9 cellular contexts compared by ENCODE assay signal in the genomic region with DNA sequence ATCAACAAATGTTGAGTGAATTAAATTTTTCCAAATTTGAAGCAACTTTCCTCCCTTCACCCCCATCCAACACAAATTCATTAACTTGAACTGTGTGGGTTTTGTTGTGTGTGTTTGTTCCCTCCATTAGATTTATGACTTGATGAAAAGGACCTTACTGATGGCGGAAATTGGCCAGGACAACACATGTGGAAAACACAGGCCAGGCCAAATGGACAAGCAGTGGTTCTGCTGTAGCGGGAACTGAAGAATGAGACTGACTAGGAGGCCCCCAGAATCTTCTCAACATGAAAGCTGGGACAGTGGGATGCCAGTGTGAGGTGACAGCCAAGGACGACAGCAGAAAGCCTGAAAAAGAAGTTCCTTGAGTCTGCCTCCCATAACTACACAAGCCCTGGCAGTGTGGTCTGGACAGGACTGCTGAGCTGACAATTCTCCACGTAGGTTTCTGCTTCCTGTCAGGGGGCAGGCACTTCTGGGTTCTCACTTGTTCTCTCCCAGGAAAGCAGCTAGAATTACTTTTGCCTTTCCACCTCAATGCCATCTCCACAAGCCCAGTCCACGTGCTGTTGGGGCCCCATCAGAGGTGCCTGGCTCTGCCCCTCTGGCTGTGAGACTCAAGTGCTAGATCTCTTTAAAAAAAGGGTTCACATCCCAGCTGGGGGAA.
A peak's percentile ranks its signal among the peaks of the same experiment; 100 is the strongest.
DNase-seq lines count a peak whose midpoint lies in the region; ATAC-seq and TF ChIP-seq lines count a peak whose summit lies in the region.
"Had no signal": no experiment of that assay in that cellular context is flagged by ENCODE, and none has a peak within 500 bp of the region (broad histone marks: within the 10 kb centered on the region; RNA-seq: fewer than 3 reads in every experiment).

No MANE protein-coding gene starts in this region.

- peaks cover 0 to 94% (median 86%) of the 10 kb centered on the region in 11 experiments; a peak in 20 of 22 replicates for H4K20me1 ChIP-seq in BLaER1 treated with 17β-estradiol and CSF1 and Interleukin-3, amounts not matched to agents 10 nM and 100 nM
- H4K20me1 ChIP-seq in MM.1S (ENCODE audit: insufficient read depth, low read length) (no peaks in the 10 kb centered on the region), osteoblast (ENCODE audit: insufficient read depth, low read length) (peaks cover 22% of the 10 kb centered on the region)

- H3K4me2 ChIP-seq in BLaER1 treated with 17β-estradiol and CSF1 and Interleukin-3, amounts not matched to agents 10 nM and 100 nM: peak overlapping the region in 9 of 11 experiments; percentile 4 to 82 (median 51); a peak in 15 of 22 replicates
- H3K4me2 ChIP-seq in MM.1S (ENCODE audit: low read depth, low read length) (peak overlapping the region; percentile 39), osteoblast (ENCODE audit: insufficient read depth, low read length) (peak overlapping the region; percentile 3)

- peak overlapping the region in 2 of 11 experiments; percentile 14 to 54; a peak in 1 of 22 replicates for H3K9ac ChIP-seq in BLaER1 treated with 17β-estradiol and CSF1 and Interleukin-3, amounts not matched to agents 10 nM and 100 nM
- H3K9ac ChIP-seq in MM.1S (ENCODE audit: low read length): no peak overlapping the region

- peaks cover 15 to 100% (median 47%) of the 10 kb centered on the region in 10 experiments for H3K4me1 ChIP-seq in BLaER1 treated with 17β-estradiol and CSF1 and Interleukin-3, amounts not matched to agents 10 nM and 100 nM
- H3K4me1 ChIP-seq in MM.1S (ENCODE audit: low read length): peaks cover 40% of the 10 kb centered on the region
- peaks cover 74% of the 10 kb centered on the region for H3K4me1 ChIP-seq in osteoblast (ENCODE audit: insufficient read depth, low read length)

- H3K4me3 ChIP-seq in BLaER1 treated with 17β-estradiol and CSF1 and Interleukin-3, amounts not matched to agents 10 nM and 100 nM: peak overlapping the region in 1 of 10 experiments; percentile 5; a peak in 1 of 20 replicates
- H3K4me3 ChIP-seq in MM.1S (ENCODE audit: low read length) (no peak overlapping the region), brain microvascular endothelial cell (ENCODE audit: low read depth, low read length) (no peak overlapping the region), osteoblast (ENCODE audit: insufficient read depth, low read length) (no peak overlapping the region)

- peak; percentile 71 for DNase-seq in MM.1S
- no peak for DNase-seq in brain microvascular endothelial cell
- no peak for DNase-seq in osteoblast (ENCODE audit: insufficient read length, low spot score, missing footprints)
- no peak for DNase-seq in SIG-M5 treated with dmso at 0.1 percent for 504 hours (lab: John Stamatoyannopoulos, UW; ENCODE audit: unreplicated experiment)
- no peak for DNase-seq in NCI-H187 (lab: John Stamatoyannopoulos, UW)
- no peak for DNase-seq in nucleus accumbens (lab: John Stamatoyannopoulos, UW)
- DNase-seq: DMS79 had no signal

- peaks cover 0 to 6% (median 0%) of the 10 kb centered on the region in 11 experiments; a peak in 1 of 22 replicates for H3K9me3 ChIP-seq in BLaER1 treated with 17β-estradiol and CSF1 and Interleukin-3, amounts not matched to agents 10 nM and 100 nM (replicated peaks in 1 of 11)
- no peaks in the 10 kb centered on the region for H3K9me3 ChIP-seq in MM.1S (replicated peaks; ENCODE audit: insufficient read depth, low read length)
- no peaks in the 10 kb centered on the region for H3K9me3 ChIP-seq in osteoblast (ENCODE audit: low read depth, low read length)

- in situ Hi-C loops in brain microvascular endothelial cell (cut with HindIII; ENCODE audit: low pct_ligation_motif_present, low sequenced_read_pairs): no loop called here

- H3K79me2 ChIP-seq in MM.1S (ENCODE audit: low read length) (peaks cover 66% of the 10 kb centered on the region), osteoblast (ENCODE audit: insufficient read depth, low read length) (peaks cover 86% of the 10 kb centered on the region)

- no peaks in the 10 kb centered on the region for H3K27me3 ChIP-seq in BLaER1 treated with 17β-estradiol and CSF1 and Interleukin-3, amounts not matched to agents 10 nM and 100 nM
- H3K27me3 ChIP-seq in MM.1S (replicated peaks; ENCODE audit: insufficient read depth, low read length) (no peaks in the 10 kb centered on the region), brain microvascular endothelial cell (replicated peaks) (no peaks in the 10 kb centered on the region), osteoblast (ENCODE audit: insufficient read depth, low read length) (no peaks in the 10 kb centered on the region)

- H3K27ac ChIP-seq in BLaER1 treated with 17β-estradiol and CSF1 and Interleukin-3, amounts not matched to agents 10 nM and 100 nM: peak overlapping the region in 6 of 11 experiments; percentile 4 to 69 (median 42); a peak in 10 of 22 replicates
- H3K27ac ChIP-seq in MM.1S (ENCODE audit: low read length): peak overlapping the region; percentile 33; the same call in 1 of the 2 replicates
- peak overlapping the region; percentile 9 for H3K27ac ChIP-seq in brain microvascular endothelial cell
- H3K27ac ChIP-seq in osteoblast (ENCODE audit: low read depth, low read length): peak overlapping the region; percentile 63

- TF ChIP-seq CTCF in MM.1S (IDR thresholded peaks at IDR 0.05; ENCODE audit: low read length) (no peak), brain microvascular endothelial cell (IDR thresholded peaks at IDR 0.05; ENCODE audit: low read depth, low read length, missing control alignments) (no peak), osteoblast (IDR thresholded peaks at IDR 0.05; ENCODE audit: extremely low read depth, low read depth, low read length) (no peak)

- ATAC-seq in HG02870 (IDR thresholded peaks at IDR 0.05; ENCODE audit: unreplicated experiment): no peak

- H2AFZ ChIP-seq in MM.1S (ENCODE audit: low read length) (0 out of 2 replicates have a peak overlapping the region, but pooled peaks have one; percentile 18), osteoblast (ENCODE audit: low read length) (no peak overlapping the region)

- no peaks in the 10 kb centered on the region for H3F3A ChIP-seq in MM.1S (ENCODE audit: insufficient read depth, low read length)

- H3K9me2 ChIP-seq in MM.1S (replicated peaks; ENCODE audit: insufficient read depth, low read length): no peaks in the 10 kb centered on the region

- H3K36me3 ChIP-seq in BLaER1 treated with 17β-estradiol and CSF1 and Interleukin-3, amounts not matched to agents 10 nM and 100 nM: peaks cover 24 to 100% (median 86%) of the 10 kb centered on the region in 11 experiments
- peaks cover 3% of the 10 kb centered on the region; the same call in 1 of the 2 replicates for H3K36me3 ChIP-seq in MM.1S (replicated peaks; ENCODE audit: insufficient read depth, low read length)
- H3K36me3 ChIP-seq in brain microvascular endothelial cell (replicated peaks): peaks cover 26% of the 10 kb centered on the region
- H3K36me3 ChIP-seq in osteoblast (ENCODE audit: insufficient read depth, low read length): peaks cover 19% of the 10 kb centered on the region

Comparison
In these comparisons a context has a peak if more than half of its experiments do, and no peak if none do; other contexts are left out.
1. H3K27ac ChIP-seq: peak in every context shown above with its lines; median percentile 63 in osteoblast; 42 in BLaER1 treated with 17β-estradiol and CSF1 and Interleukin-3, amounts not matched to agents 10 nM and 100 nM; 33 in MM.1S; 9 in brain microvascular endothelial cell.